ENCODE assay signal across 1 cellular context in genomic region chr11:68271023-68271780, GRCh38.
TF ChIP-seq lines count a peak whose summit lies in the region.

No MANE protein-coding gene starts in this region.

TF ChIP-seq in HepG2, 621 proteins besides CTCF, POLR2A, EP300 and RAD21 (continued from another document and continues in another):
- no peak for TF ChIP-seq MTA1 (CRISPR knock-in tag; IDR thresholded peaks at IDR 0.05; ENCODE audit: borderline replicate concordance)
- peak; percentile 6; the same call in 1 of the 2 replicates for TF ChIP-seq GATAD2A (CRISPR knock-in tag; IDR thresholded peaks at IDR 0.05)
- no peak for TF ChIP-seq ZNF614 (CRISPR knock-in tag; IDR thresholded peaks at IDR 0.05; ENCODE audit: borderline replicate concordance)
- 0 out of 2 replicates have a peak, but pooled peaks have one; percentile 18 for TF ChIP-seq HNRNPL (IDR thresholded peaks at IDR 0.05; ENCODE audit: low read depth, low read length)
- no peak for TF ChIP-seq POLR2AphosphoS2 (IDR thresholded peaks at IDR 0.05; ENCODE audit: low read depth, low read length)
- TF ChIP-seq TFDP1 (CRISPR knock-in tag; IDR thresholded peaks at IDR 0.05; ENCODE audit: borderline replicate concordance): no peak
- no peak; the same call in 1 of the 2 replicates for TF ChIP-seq HOXA9 (CRISPR knock-in tag; IDR thresholded peaks at IDR 0.05; ENCODE audit: borderline replicate concordance)
- TF ChIP-seq ZNF44 (CRISPR knock-in tag; IDR thresholded peaks at IDR 0.05): no peak
- TF ChIP-seq, protein P1, sequence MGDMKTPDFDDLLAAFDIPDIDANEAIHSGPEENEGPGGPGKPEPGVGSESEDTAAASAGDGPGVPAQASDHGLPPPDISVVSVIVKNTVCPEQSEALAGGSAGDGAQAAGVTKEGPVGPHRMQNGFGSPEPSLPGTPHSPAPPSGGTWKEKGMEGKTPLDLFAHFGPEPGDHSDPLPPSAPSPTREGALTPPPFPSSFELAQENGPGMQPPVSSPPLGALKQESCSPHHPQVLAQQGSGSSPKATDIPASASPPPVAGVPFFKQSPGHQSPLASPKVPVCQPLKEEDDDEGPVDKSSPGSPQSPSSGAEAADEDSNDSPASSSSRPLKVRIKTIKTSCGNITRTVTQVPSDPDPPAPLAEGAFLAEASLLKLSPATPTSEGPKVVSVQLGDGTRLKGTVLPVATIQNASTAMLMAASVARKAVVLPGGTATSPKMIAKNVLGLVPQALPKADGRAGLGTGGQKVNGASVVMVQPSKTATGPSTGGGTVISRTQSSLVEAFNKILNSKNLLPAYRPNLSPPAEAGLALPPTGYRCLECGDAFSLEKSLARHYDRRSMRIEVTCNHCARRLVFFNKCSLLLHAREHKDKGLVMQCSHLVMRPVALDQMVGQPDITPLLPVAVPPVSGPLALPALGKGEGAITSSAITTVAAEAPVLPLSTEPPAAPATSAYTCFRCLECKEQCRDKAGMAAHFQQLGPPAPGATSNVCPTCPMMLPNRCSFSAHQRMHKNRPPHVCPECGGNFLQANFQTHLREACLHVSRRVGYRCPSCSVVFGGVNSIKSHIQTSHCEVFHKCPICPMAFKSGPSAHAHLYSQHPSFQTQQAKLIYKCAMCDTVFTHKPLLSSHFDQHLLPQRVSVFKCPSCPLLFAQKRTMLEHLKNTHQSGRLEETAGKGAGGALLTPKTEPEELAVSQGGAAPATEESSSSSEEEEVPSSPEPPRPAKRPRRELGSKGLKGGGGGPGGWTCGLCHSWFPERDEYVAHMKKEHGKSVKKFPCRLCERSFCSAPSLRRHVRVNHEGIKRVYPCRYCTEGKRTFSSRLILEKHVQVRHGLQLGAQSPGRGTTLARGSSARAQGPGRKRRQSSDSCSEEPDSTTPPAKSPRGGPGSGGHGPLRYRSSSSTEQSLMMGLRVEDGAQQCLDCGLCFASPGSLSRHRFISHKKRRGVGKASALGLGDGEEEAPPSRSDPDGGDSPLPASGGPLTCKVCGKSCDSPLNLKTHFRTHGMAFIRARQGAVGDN (CRISPR knock-in tag; IDR thresholded peaks at IDR 0.05): no peak
- no peak for TF ChIP-seq ZNF282 (IDR thresholded peaks at IDR 0.05; ENCODE audit: partially characterized antibody)
- no peak for TF ChIP-seq TRIM24 (CRISPR knock-in tag; IDR thresholded peaks at IDR 0.05)
- TF ChIP-seq CHD2 (IDR thresholded peaks at IDR 0.05; ENCODE audit: low read depth, low read length): no peak
- no peak for TF ChIP-seq SMAD3 (CRISPR knock-in tag; IDR thresholded peaks at IDR 0.05)
- TF ChIP-seq, protein P2, sequence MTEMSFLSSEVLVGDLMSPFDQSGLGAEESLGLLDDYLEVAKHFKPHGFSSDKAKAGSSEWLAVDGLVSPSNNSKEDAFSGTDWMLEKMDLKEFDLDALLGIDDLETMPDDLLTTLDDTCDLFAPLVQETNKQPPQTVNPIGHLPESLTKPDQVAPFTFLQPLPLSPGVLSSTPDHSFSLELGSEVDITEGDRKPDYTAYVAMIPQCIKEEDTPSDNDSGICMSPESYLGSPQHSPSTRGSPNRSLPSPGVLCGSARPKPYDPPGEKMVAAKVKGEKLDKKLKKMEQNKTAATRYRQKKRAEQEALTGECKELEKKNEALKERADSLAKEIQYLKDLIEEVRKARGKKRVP (CRISPR knock-in tag; IDR thresholded peaks at IDR 0.05): 0 out of 4 replicates have a peak, but pooled peaks of 1 of the 2 experiments have one; percentile 7
- TF ChIP-seq KLF15 (CRISPR knock-in tag; IDR thresholded peaks at IDR 0.05; ENCODE audit: borderline replicate concordance): 0 out of 2 replicates have a peak, but pooled peaks have one; percentile 60
- peak; percentile 93 for TF ChIP-seq PRDM10 (CRISPR knock-in tag; IDR thresholded peaks at IDR 0.05; ENCODE audit: low read depth)
- TF ChIP-seq, protein P3, sequence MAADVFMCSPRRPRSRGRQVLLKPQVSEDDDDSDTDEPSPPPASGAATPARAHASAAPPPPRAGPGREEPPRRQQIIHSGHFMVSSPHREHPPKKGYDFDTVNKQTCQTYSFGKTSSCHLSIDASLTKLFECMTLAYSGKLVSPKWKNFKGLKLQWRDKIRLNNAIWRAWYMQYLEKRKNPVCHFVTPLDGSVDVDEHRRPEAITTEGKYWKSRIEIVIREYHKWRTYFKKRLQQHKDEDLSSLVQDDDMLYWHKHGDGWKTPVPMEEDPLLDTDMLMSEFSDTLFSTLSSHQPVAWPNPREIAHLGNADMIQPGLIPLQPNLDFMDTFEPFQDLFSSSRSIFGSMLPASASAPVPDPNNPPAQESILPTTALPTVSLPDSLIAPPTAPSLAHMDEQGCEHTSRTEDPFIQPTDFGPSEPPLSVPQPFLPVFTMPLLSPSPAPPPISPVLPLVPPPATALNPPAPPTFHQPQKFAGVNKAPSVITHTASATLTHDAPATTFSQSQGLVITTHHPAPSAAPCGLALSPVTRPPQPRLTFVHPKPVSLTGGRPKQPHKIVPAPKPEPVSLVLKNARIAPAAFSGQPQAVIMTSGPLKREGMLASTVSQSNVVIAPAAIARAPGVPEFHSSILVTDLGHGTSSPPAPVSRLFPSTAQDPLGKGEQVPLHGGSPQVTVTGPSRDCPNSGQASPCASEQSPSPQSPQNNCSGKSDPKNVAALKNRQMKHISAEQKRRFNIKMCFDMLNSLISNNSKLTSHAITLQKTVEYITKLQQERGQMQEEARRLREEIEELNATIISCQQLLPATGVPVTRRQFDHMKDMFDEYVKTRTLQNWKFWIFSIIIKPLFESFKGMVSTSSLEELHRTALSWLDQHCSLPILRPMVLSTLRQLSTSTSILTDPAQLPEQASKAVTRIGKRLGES (CRISPR knock-in tag; IDR thresholded peaks at IDR 0.05; ENCODE audit: borderline replicate concordance): no peak
- no peak for TF ChIP-seq SP4 (CRISPR knock-in tag; IDR thresholded peaks at IDR 0.05)
- TF ChIP-seq TMF1 (CRISPR knock-in tag; IDR thresholded peaks at IDR 0.05; ENCODE audit: low read depth): no peak
- TF ChIP-seq SIX1 (CRISPR knock-in tag; IDR thresholded peaks at IDR 0.05; ENCODE audit: borderline replicate concordance): no peak
- TF ChIP-seq DZIP1 (CRISPR knock-in tag; IDR thresholded peaks at IDR 0.05): no peak
- TF ChIP-seq SAP130 (CRISPR knock-in tag; IDR thresholded peaks at IDR 0.05; ENCODE audit: low read depth): no peak; the same call in 1 of the 2 replicates
- no peak for TF ChIP-seq CBX2 (IDR thresholded peaks at IDR 0.05; ENCODE audit: low read depth, low read length)
- no peak for TF ChIP-seq CBX2 (CRISPR knock-in tag; IDR thresholded peaks at IDR 0.05; ENCODE audit: low read depth)
- no peak for TF ChIP-seq MAFK (conservative IDR thresholded peaks at IDR 0.05 in 1 of 2, IDR thresholded peaks at IDR 0.05 in 1 of 2; ENCODE audit: low read length in 2 of 2)
- TF ChIP-seq SP5 (CRISPR knock-in tag; IDR thresholded peaks at IDR 0.05; ENCODE audit: borderline replicate concordance, low read depth): peak; percentile 17; the same call in 1 of the 2 replicates
- TF ChIP-seq XBP1 (CRISPR knock-in tag; IDR thresholded peaks at IDR 0.05): no peak
- no peak for TF ChIP-seq NONO (IDR thresholded peaks at IDR 0.05)
- 0 out of 2 replicates have a peak, but pooled peaks have one; percentile 40 for TF ChIP-seq NONO (CRISPR knock-in tag; conservative IDR thresholded peaks at IDR 0.05)
- no peak for TF ChIP-seq NFKB2 (CRISPR knock-in tag; IDR thresholded peaks at IDR 0.05; ENCODE audit: borderline replicate concordance)
- TF ChIP-seq, protein P4, sequence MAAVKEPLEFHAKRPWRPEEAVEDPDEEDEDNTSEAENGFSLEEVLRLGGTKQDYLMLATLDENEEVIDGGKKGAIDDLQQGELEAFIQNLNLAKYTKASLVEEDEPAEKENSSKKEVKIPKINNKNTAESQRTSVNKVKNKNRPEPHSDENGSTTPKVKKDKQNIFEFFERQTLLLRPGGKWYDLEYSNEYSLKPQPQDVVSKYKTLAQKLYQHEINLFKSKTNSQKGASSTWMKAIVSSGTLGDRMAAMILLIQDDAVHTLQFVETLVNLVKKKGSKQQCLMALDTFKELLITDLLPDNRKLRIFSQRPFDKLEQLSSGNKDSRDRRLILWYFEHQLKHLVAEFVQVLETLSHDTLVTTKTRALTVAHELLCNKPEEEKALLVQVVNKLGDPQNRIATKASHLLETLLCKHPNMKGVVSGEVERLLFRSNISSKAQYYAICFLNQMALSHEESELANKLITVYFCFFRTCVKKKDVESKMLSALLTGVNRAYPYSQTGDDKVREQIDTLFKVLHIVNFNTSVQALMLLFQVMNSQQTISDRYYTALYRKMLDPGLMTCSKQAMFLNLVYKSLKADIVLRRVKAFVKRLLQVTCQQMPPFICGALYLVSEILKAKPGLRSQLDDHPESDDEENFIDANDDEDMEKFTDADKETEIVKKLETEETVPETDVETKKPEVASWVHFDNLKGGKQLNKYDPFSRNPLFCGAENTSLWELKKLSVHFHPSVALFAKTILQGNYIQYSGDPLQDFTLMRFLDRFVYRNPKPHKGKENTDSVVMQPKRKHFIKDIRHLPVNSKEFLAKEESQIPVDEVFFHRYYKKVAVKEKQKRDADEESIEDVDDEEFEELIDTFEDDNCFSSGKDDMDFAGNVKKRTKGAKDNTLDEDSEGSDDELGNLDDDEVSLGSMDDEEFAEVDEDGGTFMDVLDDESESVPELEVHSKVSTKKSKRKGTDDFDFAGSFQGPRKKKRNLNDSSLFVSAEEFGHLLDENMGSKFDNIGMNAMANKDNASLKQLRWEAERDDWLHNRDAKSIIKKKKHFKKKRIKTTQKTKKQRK (IDR thresholded peaks at IDR 0.05; ENCODE audit: low read length): no peak
- TF ChIP-seq, protein P5, sequence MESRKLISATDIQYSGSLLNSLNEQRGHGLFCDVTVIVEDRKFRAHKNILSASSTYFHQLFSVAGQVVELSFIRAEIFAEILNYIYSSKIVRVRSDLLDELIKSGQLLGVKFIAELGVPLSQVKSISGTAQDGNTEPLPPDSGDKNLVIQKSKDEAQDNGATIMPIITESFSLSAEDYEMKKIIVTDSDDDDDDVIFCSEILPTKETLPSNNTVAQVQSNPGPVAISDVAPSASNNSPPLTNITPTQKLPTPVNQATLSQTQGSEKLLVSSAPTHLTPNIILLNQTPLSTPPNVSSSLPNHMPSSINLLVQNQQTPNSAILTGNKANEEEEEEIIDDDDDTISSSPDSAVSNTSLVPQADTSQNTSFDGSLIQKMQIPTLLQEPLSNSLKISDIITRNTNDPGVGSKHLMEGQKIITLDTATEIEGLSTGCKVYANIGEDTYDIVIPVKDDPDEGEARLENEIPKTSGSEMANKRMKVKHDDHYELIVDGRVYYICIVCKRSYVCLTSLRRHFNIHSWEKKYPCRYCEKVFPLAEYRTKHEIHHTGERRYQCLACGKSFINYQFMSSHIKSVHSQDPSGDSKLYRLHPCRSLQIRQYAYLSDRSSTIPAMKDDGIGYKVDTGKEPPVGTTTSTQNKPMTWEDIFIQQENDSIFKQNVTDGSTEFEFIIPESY (CRISPR knock-in tag; IDR thresholded peaks at IDR 0.05): no peak
- 0 out of 2 replicates have a peak, but pooled peaks have one; percentile 2 for TF ChIP-seq ZSCAN31 (CRISPR knock-in tag; IDR thresholded peaks at IDR 0.05; ENCODE audit: low read depth)
- no peak for TF ChIP-seq HIVEP1 (CRISPR knock-in tag; IDR thresholded peaks at IDR 0.05)
- TF ChIP-seq REL (CRISPR knock-in tag; conservative IDR thresholded peaks at IDR 0.05): peak; percentile 16; the same call in 1 of the 2 replicates
- TF ChIP-seq MAF1 (CRISPR knock-in tag; IDR thresholded peaks at IDR 0.05; ENCODE audit: borderline replicate concordance): no peak
- TF ChIP-seq, protein P6, sequence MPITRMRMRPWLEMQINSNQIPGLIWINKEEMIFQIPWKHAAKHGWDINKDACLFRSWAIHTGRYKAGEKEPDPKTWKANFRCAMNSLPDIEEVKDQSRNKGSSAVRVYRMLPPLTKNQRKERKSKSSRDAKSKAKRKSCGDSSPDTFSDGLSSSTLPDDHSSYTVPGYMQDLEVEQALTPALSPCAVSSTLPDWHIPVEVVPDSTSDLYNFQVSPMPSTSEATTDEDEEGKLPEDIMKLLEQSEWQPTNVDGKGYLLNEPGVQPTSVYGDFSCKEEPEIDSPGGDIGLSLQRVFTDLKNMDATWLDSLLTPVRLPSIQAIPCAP (CRISPR knock-in tag; IDR thresholded peaks at IDR 0.05; ENCODE audit: low read depth): no peak
